8 cellular contexts compared by ENCODE assay signal in genomic region chr1:158998781-158999161, GRCh38. TPM values are rescaled to one million over a fixed set of nuclear protein-coding genes. Genes with fewer than 3 reads are reported as not detected.
DNase-seq lines count a peak whose midpoint lies in the region; ATAC-seq and TF ChIP-seq lines count a peak whose summit lies in the region.

No MANE protein-coding gene starts in this region.

- CTCF ChIA-PET in Caco-2 (lab: Charles Lee): interaction anchor here (1.3 kb wide), 1 partner anchor 795 kb away, joined by 6 read pairs; no protein-coding TSS in a partner anchor

- in situ Hi-C loops in transverse colon (cut with MboI; ENCODE audit: low pct_ligation_motif_present in 1 of 4, low pct_unique_long_range_greater_than_20kb in 1 of 4, low sequenced_read_pairs in 3 of 4): loop anchor here in 3 of 4 donors (10.0 to 25.0 kb wide), 3 partner anchors 486 to 794 kb away; no protein-coding TSS in a partner anchor

- H3K27me3 ChIP-seq in Caco-2 (replicated peaks; ENCODE audit: control insufficient read depth, insufficient read depth, low read length) (no peaks in the 10 kb centered on the region), endocrine pancreas (ENCODE audit: control insufficient read depth, insufficient read depth, low read length) (peaks cover 5% of the 10 kb centered on the region), mesendoderm (ENCODE audit: insufficient read depth, low read length, poor library complexity) (no peaks in the 10 kb centered on the region), transverse colon (no peaks in the 10 kb centered on the region)

- no peak overlapping the region for H3K27ac Mint-ChIP-seq in Caco-2 (ENCODE audit: unreplicated experiment)
- H3K27ac Mint-ChIP-seq in T-helper 2 cell treated with Interferon-gamma antibody and Interleukin-4, amounts not matched to agents 5 μg/mL and 100 μg/mL, for 36 hours: no peak overlapping the region

- H3K4me1 ChIP-seq in Caco-2 (no peaks in the 10 kb centered on the region), endocrine pancreas (ENCODE audit: control insufficient read depth, insufficient read depth, low read length) (no peaks in the 10 kb centered on the region), mesendoderm (ENCODE audit: control insufficient read depth, low read depth, low read length) (no peaks in the 10 kb centered on the region), transverse colon (peaks cover 0 to 31% (median 2%) of the 10 kb centered on the region in 4 donors)

- peak overlapping the region; percentile 49 for H3K56ac ChIP-seq in mesendoderm (ENCODE audit: low read length)

- H3K4me1 Mint-ChIP-seq in Caco-2 (ENCODE audit: low read depth, unreplicated experiment): no peaks in the 10 kb centered on the region
- H3K4me1 Mint-ChIP-seq in T-helper 2 cell treated with Interferon-gamma antibody and Interleukin-4, amounts not matched to agents 5 μg/mL and 100 μg/mL, for 36 hours (ENCODE audit: low read depth): peaks cover 34% of the 10 kb centered on the region

- no peak for TF ChIP-seq POLR2A in transverse colon (IDR thresholded peaks at IDR 0.05)

- no peaks in the 10 kb centered on the region for H3K9me3 ChIP-seq in Caco-2
- no peaks in the 10 kb centered on the region for H3K9me3 ChIP-seq in endocrine pancreas (ENCODE audit: control insufficient read depth, low read length)
- H3K9me3 ChIP-seq in transverse colon: no peaks in the 10 kb centered on the region

- POLR2A ChIA-PET in Caco-2 (lab: Charles Lee): no interaction called here

- WGBS in mesendoderm (ENCODE audit: extremely low coverage, insufficient coverage, low lambda C conversion rate): no CpG with 5 or more reads among the region's 13 CpGs
- WGBS in transverse colon (ENCODE audit: low coverage in 1 of 2), 2 donors: 21 to 23% methylated on average over 13 of the region's 13 CpGs

- peak; percentile 39 for ATAC-seq in GM19351 (IDR thresholded peaks at IDR 0.05; ENCODE audit: unreplicated experiment)
- ATAC-seq in HG02870 (IDR thresholded peaks at IDR 0.05; ENCODE audit: unreplicated experiment): no peak

- H2BK120ac ChIP-seq in mesendoderm (ENCODE audit: low read depth, low read length): no peak overlapping the region

- H2BK5ac ChIP-seq in mesendoderm (ENCODE audit: low read length): no peak overlapping the region

- no peak overlapping the region for H3K23ac ChIP-seq in mesendoderm (ENCODE audit: low read length)

- H3K4ac ChIP-seq in mesendoderm (ENCODE audit: low read depth, low read length): no peak overlapping the region

- H3K9me3 Mint-ChIP-seq in Caco-2 (ENCODE audit: unreplicated experiment): peaks cover 9% of the 10 kb centered on the region
- peaks cover 12% of the 10 kb centered on the region for H3K9me3 Mint-ChIP-seq in T-helper 2 cell treated with Interferon-gamma antibody and Interleukin-4, amounts not matched to agents 5 μg/mL and 100 μg/mL, for 36 hours

- TF ChIP-seq CTCF in Caco-2 (IDR thresholded peaks at IDR 0.05; ENCODE audit: insufficient read depth in 1 of 2, low read depth in 1 of 2, low read length in 1 of 2, severe bottlenecking in 1 of 2, unreplicated experiment in 1 of 2) (peak; percentile 74 to 79), transverse colon (IDR thresholded peaks at IDR 0.05) (peak; percentile 84 to 93 (median 89))

- H3K18ac ChIP-seq in mesendoderm (ENCODE audit: low read length): no peak overlapping the region

- H3K27ac ChIP-seq in mesendoderm (ENCODE audit: low read depth, low read length) (no peak overlapping the region), transverse colon (peak overlapping the region; percentile 72 to 86 (median 81))

- no peak for TF ChIP-seq EP300 in transverse colon (IDR thresholded peaks at IDR 0.05; ENCODE audit: low read depth)

- no peaks in the 10 kb centered on the region for H3K79me2 ChIP-seq in mesendoderm (ENCODE audit: control insufficient read depth, insufficient read depth, low read length)

- peak in 1 of 2 experiments; percentile 48 for DNase-seq in Caco-2
- peak; percentile 41 for DNase-seq in NCI-H1436 (lab: John Stamatoyannopoulos, UW)
- peak; percentile 33 for DNase-seq in T-helper 2 cell treated with Interferon-gamma antibody and Interleukin-4, amounts not matched to agents 5 μg/mL and 100 μg/mL, for 36 hours (ENCODE audit: low spot score)
- peak; percentile 68 for DNase-seq in mesendoderm
- peak; percentile 26 for DNase-seq in transverse colon

- H3K9ac ChIP-seq in endocrine pancreas (ENCODE audit: control insufficient read depth, insufficient read depth, low read length) (no peak overlapping the region), mesendoderm (ENCODE audit: low read length) (peak overlapping the region; percentile 29)

- H3K79me1 ChIP-seq in mesendoderm (ENCODE audit: low read length): no peaks in the 10 kb centered on the region

- no peaks in the 10 kb centered on the region for H3K36me3 Mint-ChIP-seq in Caco-2 (ENCODE audit: insufficient read depth, unreplicated experiment)
- H3K36me3 Mint-ChIP-seq in T-helper 2 cell treated with Interferon-gamma antibody and Interleukin-4, amounts not matched to agents 5 μg/mL and 100 μg/mL, for 36 hours (ENCODE audit: low read depth): peaks cover 16% of the 10 kb centered on the region

- peaks cover 4% of the 10 kb centered on the region for H3K27me3 Mint-ChIP-seq in Caco-2 (ENCODE audit: insufficient read depth, unreplicated experiment)
- no peaks in the 10 kb centered on the region for H3K27me3 Mint-ChIP-seq in T-helper 2 cell treated with Interferon-gamma antibody and Interleukin-4, amounts not matched to agents 5 μg/mL and 100 μg/mL, for 36 hours (ENCODE audit: low read depth)

- BruUV-seq in Caco-2 (replicated peaks; lab: Mats Ljungman, UMichigan): no TSS peak

- H3K4me3 ChIP-seq in Caco-2 (ENCODE audit: low read depth, low read length) (no peak overlapping the region), endocrine pancreas (ENCODE audit: control insufficient read depth, insufficient read depth, low read length) (peak overlapping the region; percentile 14), mesendoderm (ENCODE audit: low read length) (no peak overlapping the region), transverse colon (peak overlapping the region in 3 of 4 donors; percentile 26 to 44 (median 27))

- H3K4me3 Mint-ChIP-seq in Caco-2 (ENCODE audit: unreplicated experiment): no peak overlapping the region
- peak overlapping the region; percentile 30 for H3K4me3 Mint-ChIP-seq in T-helper 2 cell treated with Interferon-gamma antibody and Interleukin-4, amounts not matched to agents 5 μg/mL and 100 μg/mL, for 36 hours

- intact Hi-C loops in Caco-2 (cut with micrococcal nuclease; ENCODE audit: unreplicated experiment): loop anchor here (1.0 to 10.0 kb wide), 4 partner anchors 74 to 794 kb away; no protein-coding TSS in a partner anchor
- intact Hi-C loops in transverse colon (cut with DNase I; ENCODE audit: low total_unique reads): no loop called here

- no peak overlapping the region for H4K8ac ChIP-seq in mesendoderm (ENCODE audit: low read depth, low read length)

- H4K5ac ChIP-seq in mesendoderm (ENCODE audit: low read length): no peak overlapping the region

- peak overlapping the region; percentile 32 for H3K4me2 ChIP-seq in mesendoderm (ENCODE audit: low read length)

- H3K36me3 ChIP-seq in Caco-2 (ENCODE audit: control insufficient read depth, insufficient read depth, low read length): no peaks in the 10 kb centered on the region
- no peaks in the 10 kb centered on the region for H3K36me3 ChIP-seq in endocrine pancreas (ENCODE audit: control insufficient read depth, insufficient read depth, low read length)
- no peaks in the 10 kb centered on the region for H3K36me3 ChIP-seq in mesendoderm (ENCODE audit: control insufficient read depth, insufficient read depth, low read length)
- H3K36me3 ChIP-seq in transverse colon: no peaks in the 10 kb centered on the region

- no peak overlapping the region for H2AK5ac ChIP-seq in mesendoderm (ENCODE audit: low read length)

- H2BK15ac ChIP-seq in mesendoderm (replicated peaks; ENCODE audit: low read depth): no peak overlapping the region

RNA-seq across cellular contexts. Expression of gene IFI16, which starts 10.9 kb away (rescaled TPM):
- 0.19 TPM in 1 of 2 replicates, not detected in the other for total RNA-seq in Caco-2 (2022)
- 1.6 TPM for polyA plus RNA-seq in mesendoderm (2013, experiment 1 of 2)
- polyA plus RNA-seq in mesendoderm (2013, experiment 2 of 2): 1.3 TPM
- 10 to 100 TPM; 11.1 to 36.5 (median 17.9) TPM for total RNA-seq in transverse colon

Comparison
In these comparisons a context has a peak if more than half of its experiments do, and no peak if none do; other contexts are left out.
1. H3K4me3 ChIP-seq: peak in endocrine pancreas (single experiment) and transverse colon (3 of 4); none in Caco-2 (single experiment) and mesendoderm (single experiment).
2. RNA of gene IFI16, which starts 10.9 kb away (total RNA-seq): 11.1 to 36.5 TPM in transverse colon; 0.19 TPM in Caco-2; every median in the first group is over 10 times any median in the second.